Comparison of ENCODE assay signal across 20 cellular contexts in genomic region chr5:61279725-61280124, GRCh38. TPM values are rescaled to one million over a fixed set of nuclear protein-coding genes. Genes with fewer than 3 reads are reported as not detected.
DNase-seq lines count a peak whose midpoint lies in the region; ATAC-seq and TF ChIP-seq lines count a peak whose summit lies in the region.
"Had no signal": no experiment of that assay in that cellular context is flagged by ENCODE, and none has a peak within 500 bp of the region (broad histone marks: within the 10 kb centered on the region; RNA-seq: fewer than 3 reads in every experiment).

No MANE protein-coding gene starts in this region.

- ATAC-seq in IMR-90 (ENCODE audit: low read depth) = no peak
- ATAC-seq: WTC11 had no signal

- POLR2A ChIA-PET in IMR-90 (lab: Charles Lee; ENCODE audit: unreplicated experiment) = no interaction called here

- H3K79me2 ChIP-seq in mesendoderm (ENCODE audit: control insufficient read depth, insufficient read depth, low read length) = no peaks in the 10 kb centered on the region

- H3K4me1 ChIP-seq in IMR-90 (ENCODE audit: control insufficient read depth, insufficient read depth, low read length) = peaks cover 24% of the 10 kb centered on the region
- peaks cover 9% of the 10 kb centered on the region for H3K4me1 ChIP-seq in mesendoderm (ENCODE audit: control insufficient read depth, low read depth, low read length)
- peaks cover 5 to 38% (median 35%) of the 10 kb centered on the region in 4 donors for H3K4me1 ChIP-seq in esophagus muscularis mucosa

- H2AK5ac ChIP-seq in IMR-90 (ENCODE audit: low read depth, low read length) (no peak overlapping the region), mesendoderm (ENCODE audit: low read length) (no peak overlapping the region)

- TF ChIP-seq CTCF in CD14-positive monocyte (IDR thresholded peaks at IDR 0.05) = no peak
- no peak for TF ChIP-seq CTCF in IMR-90 (conservative IDR thresholded peaks at IDR 0.05; ENCODE audit: low read depth, low read length)
- TF ChIP-seq CTCF in esophagus muscularis mucosa (IDR thresholded peaks at IDR 0.05) = no peak

- H3K4me2 ChIP-seq in IMR-90 (ENCODE audit: low read depth, low read length) = no peak overlapping the region
- no peak overlapping the region for H3K4me2 ChIP-seq in mesendoderm (ENCODE audit: low read length)
- H3K4me2 ChIP-seq: PC-9 had no signal

- no peaks in the 10 kb centered on the region for H3K9me3 ChIP-seq in IMR-90 (ENCODE audit: control insufficient read depth, insufficient read depth, low read length)
- H3K9me3 ChIP-seq in esophagus muscularis mucosa = no peaks in the 10 kb centered on the region
- H3K9me3 ChIP-seq: SJCRH30, tibial nerve had no signal

- no peaks in the 10 kb centered on the region for H3K9me3 Mint-ChIP-seq in CD14-positive monocyte
- H3K9me3 Mint-ChIP-seq: activated CD8-positive, alpha-beta T cell treated with anti-CD3 and anti-CD28 coated beads for 36 hours; central memory CD8-positive, alpha-beta T cell; H9; WTC11 had no signal

- H3K18ac ChIP-seq in IMR-90 (ENCODE audit: low read depth, low read length) (peak overlapping the region; percentile 25; the same call in 1 of the 2 replicates), mesendoderm (ENCODE audit: low read length) (no peak overlapping the region)

- no peaks in the 10 kb centered on the region for H4K20me1 ChIP-seq in IMR-90 (ENCODE audit: insufficient read depth, low read length)

- H4K91ac ChIP-seq in IMR-90 (ENCODE audit: insufficient read depth, low read depth, low read length) = no peak overlapping the region

- peaks cover 18% of the 10 kb centered on the region for H3K4me1 Mint-ChIP-seq in CD14-positive monocyte

- DNase-seq in CD14-positive monocyte (ENCODE audit: low spot score) (no peak), IMR-90 (peak; percentile 6), amniotic epithelial cell (ENCODE audit: low read depth) (peak; percentile 36), mesendoderm (peak; percentile 53), esophagus muscularis mucosa (ENCODE audit: extremely low spot score) (no peak), AML-193 (lab: John Stamatoyannopoulos, UW) (no peak), HPDE6-E6E7 (ENCODE audit: extremely low spot score) (no peak), foreskin melanocyte (no peak)
- DNase-seq: amniotic stem cell; H9; left colon; stimulated activated CD4-positive, alpha-beta T cell treated with anti-CD3 and anti-CD28 coated beads, Interleukin-4, amount 100 ng/mL, for 1 hour; stimulated activated naive CD8-positive, alpha-beta T cell treated with anti-CD3 and anti-CD28 coated beads, Interleukin-15, Interleukin-2, amounts not matched to agents 100 U/mL and 50 U/mL, for 24 hours; T-helper 2 cell had no signal

- no TSS peak for BruUV-seq in IMR-90 (replicated peaks; lab: Mats Ljungman, UMichigan)

- H3K4ac ChIP-seq in IMR-90 (ENCODE audit: low read depth, low read length) = no peak overlapping the region
- no peak overlapping the region for H3K4ac ChIP-seq in mesendoderm (ENCODE audit: low read depth, low read length)

- H3K27me3 ChIP-seq in IMR-90 (ENCODE audit: control insufficient read depth, insufficient read depth, low read length) (no peaks in the 10 kb centered on the region), mesendoderm (ENCODE audit: insufficient read depth, low read length, poor library complexity) (no peaks in the 10 kb centered on the region), esophagus muscularis mucosa (no peaks in the 10 kb centered on the region)
- H3K27me3 ChIP-seq: SJCRH30, tibial nerve had no signal

- dilution Hi-C loops in IMR-90 (cut with HindIII; ENCODE audit: low sequenced_read_pairs, unreplicated experiment) = no loop called here

- intact Hi-C loops in CD14-positive monocyte (cut with micrococcal nuclease) = loop anchor here (5.0 kb wide), 3 partner anchors 53 to 128 kb away; partner anchors contain the start of genes ZSWIM6 (in 2 of the 2) and SMIM15 (in 1 of the 2)
- intact Hi-C loops in IMR-90 (cut with micrococcal nuclease) = loop anchor here (10.0 kb wide), 1 partner anchor 125 kb away; no protein-coding TSS in a partner anchor
- intact Hi-C loops in esophagus muscularis mucosa (cut with DNase I) = loop anchor here (5.0 to 10.0 kb wide), 2 partner anchors 45 to 378 kb away; no protein-coding TSS in a partner anchor

- no peak overlapping the region for H3K27ac ChIP-seq in IMR-90 (ENCODE audit: insufficient read depth, low read length)
- H3K27ac ChIP-seq in mesendoderm (ENCODE audit: low read depth, low read length) = no peak overlapping the region
- H3K27ac ChIP-seq in esophagus muscularis mucosa (replicated peaks in 1 of 4) = no peak overlapping the region
- H3K27ac ChIP-seq: PC-9, SJCRH30, tibial nerve had no signal

- CTCF ChIA-PET in IMR-90 (lab: Yijun Ruan, JAX) = interaction anchor here (0.7 kb wide), 1 partner anchor 1114 kb away, joined by 5 read pairs; no protein-coding TSS in a partner anchor

- WGBS in IMR-90 (ENCODE audit: extremely low coverage in 2 of 2, insufficient read length in 1 of 2), 2 experiments = no CpG with 5 or more reads among the region's 2 CpGs
- WGBS in mesendoderm (ENCODE audit: extremely low coverage, insufficient coverage, low lambda C conversion rate) = no CpG with 5 or more reads among the region's 2 CpGs
- WGBS in esophagus muscularis mucosa = 33% methylated on average over 2 of the region's 2 CpGs

- H3K79me1 ChIP-seq in IMR-90 (ENCODE audit: low read depth in 1 of 2, low read length in 2 of 2) (peaks cover 0 to 22% of the 10 kb centered on the region in 2 experiments; a peak in 2 of 4 replicates), mesendoderm (ENCODE audit: low read length) (no peaks in the 10 kb centered on the region)

- peak overlapping the region; percentile 16; the same call in 1 of the 2 replicates for H2BK120ac ChIP-seq in IMR-90 (ENCODE audit: low read depth, low read length)
- no peak overlapping the region for H2BK120ac ChIP-seq in mesendoderm (ENCODE audit: low read depth, low read length)

- TF ChIP-seq POLR2A in IMR-90 (IDR thresholded peaks at IDR 0.05; ENCODE audit: low read depth, low read length) (no peak), esophagus muscularis mucosa (IDR thresholded peaks at IDR 0.05; ENCODE audit: low read depth) (no peak)

- H3K23ac ChIP-seq in IMR-90 (ENCODE audit: low read depth, low read length) = no peak overlapping the region
- no peak overlapping the region for H3K23ac ChIP-seq in mesendoderm (ENCODE audit: low read length)

- no peak overlapping the region for H3K4me3 Mint-ChIP-seq in CD14-positive monocyte
- H3K4me3 Mint-ChIP-seq: activated CD8-positive, alpha-beta T cell treated with anti-CD3 and anti-CD28 coated beads for 36 hours; central memory CD8-positive, alpha-beta T cell; H9; WTC11 had no signal

- H3K27ac Mint-ChIP-seq in CD14-positive monocyte = peak overlapping the region in 5 of 7 donors; percentile 64 to 79 (median 73)
- H3K27ac Mint-ChIP-seq: activated CD8-positive, alpha-beta T cell treated with anti-CD3 and anti-CD28 coated beads for 36 hours; H9; WTC11 had no signal

- peak overlapping the region; percentile 37; the same call in 1 of the 2 replicates for H4K5ac ChIP-seq in IMR-90 (ENCODE audit: low read depth, low read length)
- no peak overlapping the region for H4K5ac ChIP-seq in mesendoderm (ENCODE audit: low read length)

- in situ Hi-C loops in IMR-90 (cut with MboI; ENCODE audit: low sequenced_read_pairs) = no loop called here

- no peak overlapping the region for H3K14ac ChIP-seq in IMR-90 (replicated peaks; ENCODE audit: low read depth, low read length)

- H4K8ac ChIP-seq in IMR-90 (ENCODE audit: low read depth in 2 of 2, low read length in 2 of 2) (peak overlapping the region in 1 of 2 experiments; percentile 41; a peak in 2 of 4 replicates), mesendoderm (ENCODE audit: low read depth, low read length) (no peak overlapping the region)

- no peak overlapping the region for H2AFZ ChIP-seq in IMR-90 (replicated peaks; ENCODE audit: low read length, poor library complexity)
- H2AFZ ChIP-seq: PC-9 had no signal

- H3K9ac ChIP-seq in IMR-90 (ENCODE audit: low read depth, low read length) = no peak overlapping the region
- no peak overlapping the region for H3K9ac ChIP-seq in mesendoderm (ENCODE audit: low read length)

- peak overlapping the region; percentile 43; the same call in 1 of the 2 replicates for H2BK20ac ChIP-seq in IMR-90 (ENCODE audit: low read depth, low read length)

- H3K36me3 ChIP-seq in IMR-90 (ENCODE audit: control insufficient read depth, insufficient read depth, low read length) = no peaks in the 10 kb centered on the region
- no peaks in the 10 kb centered on the region for H3K36me3 ChIP-seq in mesendoderm (ENCODE audit: control insufficient read depth, insufficient read depth, low read length)
- no peaks in the 10 kb centered on the region for H3K36me3 ChIP-seq in esophagus muscularis mucosa
- H3K36me3 ChIP-seq: SJCRH30, tibial nerve had no signal

- H2BK5ac ChIP-seq in IMR-90 (ENCODE audit: low read depth, low read length, poor library complexity, severe bottlenecking) = no peak overlapping the region
- no peak overlapping the region for H2BK5ac ChIP-seq in mesendoderm (ENCODE audit: low read length)

- no peaks in the 10 kb centered on the region for H3K36me3 Mint-ChIP-seq in CD14-positive monocyte
- H3K36me3 Mint-ChIP-seq: WTC11 had no signal

- TF ChIP-seq EP300 in esophagus muscularis mucosa (IDR thresholded peaks at IDR 0.05) = no peak

- no peak overlapping the region for H2BK15ac ChIP-seq in IMR-90 (ENCODE audit: low read depth, low read length)
- no peak overlapping the region for H2BK15ac ChIP-seq in mesendoderm (replicated peaks; ENCODE audit: low read depth)

- TF ChIP-seq RAD21 in IMR-90 (IDR thresholded peaks at IDR 0.05; ENCODE audit: low read length) = no peak

- H3K56ac ChIP-seq in IMR-90 (ENCODE audit: extremely low read depth, insufficient read depth, low read length) (no peak overlapping the region), mesendoderm (ENCODE audit: low read length) (no peak overlapping the region)

- H3K4me3 ChIP-seq in IMR-90 (ENCODE audit: insufficient read depth, low read depth, low read length) (no peak overlapping the region), mesendoderm (ENCODE audit: low read length) (no peak overlapping the region), esophagus muscularis mucosa (no peak overlapping the region)
- H3K4me3 ChIP-seq: PC-9, SJCRH30, tibial nerve had no signal

- H3K27me3 Mint-ChIP-seq in CD14-positive monocyte (ENCODE audit: low read depth in 3 of 3) = peaks cover 0 to 4% (median 0%) of the 10 kb centered on the region in 3 donors
- H3K27me3 Mint-ChIP-seq: activated CD8-positive, alpha-beta T cell treated with anti-CD3 and anti-CD28 coated beads for 36 hours; central memory CD8-positive, alpha-beta T cell had no signal

- no peak overlapping the region for H2AK9ac ChIP-seq in IMR-90 (replicated peaks; ENCODE audit: low read depth, low read length, poor library complexity)

- peaks cover 22% of the 10 kb centered on the region for H3K9me1 ChIP-seq in IMR-90 (ENCODE audit: insufficient read depth, low read length)

RNA-seq across cellular contexts. Expression of gene ZSWIM6, which starts 52.3 kb away (rescaled TPM):
- polyA plus RNA-seq in CD14-positive monocyte = 1 to 10 TPM; 1.7 to 2.7 TPM
- 10.8 TPM in 2 replicates for total RNA-seq in IMR-90 (2012; rRNA removed)
- 12.7 and 14.1 TPM in 2 replicates for polyA plus RNA-seq in IMR-90 (2012; rRNA removed)
- 4.5 and 6.0 TPM in 2 replicates for polyA plus RNA-seq in IMR-90 (2012; cell fraction: cytosol; rRNA removed)
- polyA plus RNA-seq in IMR-90 (2012; cell fraction: nucleus; rRNA removed; ENCODE audit: low replicate concordance) = 31.9 and 56.3 TPM in 2 replicates
- polyA plus RNA-seq in mesendoderm (2013, experiment 1 of 2) = 8.2 TPM
- 8.1 TPM for polyA plus RNA-seq in mesendoderm (2013, experiment 2 of 2)
- total RNA-seq in esophagus muscularis mucosa = 10 to 100 TPM; 10.2 to 16.4 (median 12.5) TPM

Comparison
In these comparisons a context has a peak if more than half of its experiments do, and no peak if none do; other contexts are left out.
1. DNase-seq: peak in IMR-90 (single experiment), amniotic epithelial cell (single experiment) and mesendoderm (single experiment); none in CD14-positive monocyte (single experiment), esophagus muscularis mucosa (single experiment), AML-193 (0 of 2), HPDE6-E6E7 (single experiment) and foreskin melanocyte (single experiment).